22 cellular contexts compared by ENCODE assay signal in genomic region chr7:44440577-44441078, GRCh38.
"Had no signal": no experiment of that assay in that cellular context is flagged by ENCODE, and none has a peak within 500 bp of the region (broad histone marks: within the 10 kb centered on the region; RNA-seq: fewer than 3 reads in every experiment).

No MANE protein-coding gene starts in this region.

- ATAC-seq: activated CD8-positive, alpha-beta memory T cell treated with anti-CD3 and anti-CD28 coated beads, Interleukin-2, amount 10 ng/mL, durations not matched to agents 7 days and 5 days; esophagus mucosa; natural killer cell treated with Interleukin-12 subunit alpha and Interleukin-12 subunit beta and Interleukin-15 and Interleukin-18, amount 100 ng/mL, for 72 hours had no signal

- H3K4me3 ChIP-seq: adrenal gland, ascending aorta, gastrocnemius medialis, psoas muscle, right atrium auricular region, tibial artery had no signal

- H3K9me3 ChIP-seq: adrenal gland, ascending aorta, gastrocnemius medialis, psoas muscle, right atrium auricular region, tibial artery had no signal

- H3K36me3 ChIP-seq: adrenal gland, ascending aorta, brain microvascular endothelial cell, gastrocnemius medialis, right atrium auricular region had no signal

- H3K27ac Mint-ChIP-seq: activated B cell treated with CpG ODN at 0.5 μM for 24 hours; activated CD4-positive, alpha-beta memory T cell treated with anti-CD3 and anti-CD28 coated beads for 36 hours; activated CD8-positive, alpha-beta memory T cell treated with anti-CD3 and anti-CD28 coated beads, Interleukin-2, amount 10 ng/mL, durations not matched to agents 7 days and 5 days; activated naive CD4-positive, alpha-beta T cell treated with anti-CD3 and anti-CD28 coated beads, Interleukin-2, amount 10 ng/mL, durations not matched to agents 7 days and 5 days; natural killer cell treated with Interleukin-12 subunit alpha and Interleukin-12 subunit beta and Interleukin-15 and Interleukin-18, amount 100 ng/mL, for 72 hours had no signal

- H3K27me3 ChIP-seq: adrenal gland, ascending aorta, brain microvascular endothelial cell, gastrocnemius medialis, right atrium auricular region, tibial artery had no signal

- H3K27ac ChIP-seq: adrenal gland, ascending aorta, brain microvascular endothelial cell, gastrocnemius medialis, psoas muscle, right atrium auricular region, tibial artery had no signal

- H3K4me1 ChIP-seq: ascending aorta had no signal

- DNase-seq: activated B cell treated with CpG ODN at 0.5 μM for 24 hours; activated CD4-positive, alpha-beta memory T cell treated with anti-CD3 and anti-CD28 coated beads for 36 hours; activated CD4-positive, alpha-beta T cell treated with anti-CD3 and anti-CD28 coated beads for 4 hours; activated CD8-positive, alpha-beta memory T cell treated with anti-CD3 and anti-CD28 coated beads, Interleukin-2, amount 10 ng/mL, durations not matched to agents 7 days and 5 days; activated naive CD4-positive, alpha-beta T cell treated with anti-CD3 and anti-CD28 coated beads, Interleukin-2, amount 10 ng/mL, durations not matched to agents 7 days and 5 days; adrenal gland; brain microvascular endothelial cell; central memory CD4-positive, alpha-beta T cell; effector memory CD4-positive, alpha-beta T cell; hippocampal formation; midbrain; stimulated activated CD4-positive, alpha-beta T cell treated with anti-CD3 and anti-CD28 coated beads, Interleukin-4, amount 100 ng/mL, for 4 hours; T1000; tibial artery had no signal

- H3K4me3 Mint-ChIP-seq: activated B cell treated with CpG ODN at 0.5 μM for 24 hours; activated CD4-positive, alpha-beta memory T cell treated with anti-CD3 and anti-CD28 coated beads for 36 hours; activated CD8-positive, alpha-beta memory T cell treated with anti-CD3 and anti-CD28 coated beads, Interleukin-2, amount 10 ng/mL, durations not matched to agents 7 days and 5 days; activated naive CD4-positive, alpha-beta T cell treated with anti-CD3 and anti-CD28 coated beads, Interleukin-2, amount 10 ng/mL, durations not matched to agents 7 days and 5 days; natural killer cell treated with Interleukin-12 subunit alpha and Interleukin-12 subunit beta and Interleukin-15 and Interleukin-18, amount 100 ng/mL, for 72 hours; stimulated activated naive CD8-positive, alpha-beta T cell treated with anti-CD3 and anti-CD28 coated beads, Interleukin-15, Interleukin-2, amounts not matched to agents 100 ng/mL and 50 ng/mL, for 24 hours had no signal

- H3K27me3 Mint-ChIP-seq: activated B cell treated with CpG ODN at 0.5 μM for 24 hours; activated CD4-positive, alpha-beta memory T cell treated with anti-CD3 and anti-CD28 coated beads for 36 hours; activated CD8-positive, alpha-beta memory T cell treated with anti-CD3 and anti-CD28 coated beads, Interleukin-2, amount 10 ng/mL, durations not matched to agents 7 days and 5 days; activated naive CD4-positive, alpha-beta T cell treated with anti-CD3 and anti-CD28 coated beads, Interleukin-2, amount 10 ng/mL, durations not matched to agents 7 days and 5 days; natural killer cell treated with Interleukin-12 subunit alpha and Interleukin-12 subunit beta and Interleukin-15 and Interleukin-18, amount 100 ng/mL, for 72 hours; stimulated activated naive CD8-positive, alpha-beta T cell treated with anti-CD3 and anti-CD28 coated beads, Interleukin-15, Interleukin-2, amounts not matched to agents 100 ng/mL and 50 ng/mL, for 24 hours had no signal

- FAIRE-seq: colon had no signal
